ENCODE assay signal across 1 cellular context in genomic region chr7:147510913-147511312, GRCh38.
TF ChIP-seq lines count a peak whose summit lies in the region.

No MANE protein-coding gene starts in this region.

TF ChIP-seq in IMR-90, 13 proteins besides CTCF, POLR2A, EP300 and RAD21:
- TF ChIP-seq BHLHE40 (IDR thresholded peaks at IDR 0.05; ENCODE audit: low read depth, low read length) (no peak), MAZ (IDR thresholded peaks at IDR 0.05; ENCODE audit: borderline replicate concordance, low read depth, low read length) (no peak), FOS (IDR thresholded peaks at IDR 0.05; ENCODE audit: low read depth, low read length) (peak; percentile 47; the same call in 1 of the 2 replicates), MAFK (IDR thresholded peaks at IDR 0.05; ENCODE audit: low read depth, low read length) (peak; percentile 34; the same call in 1 of the 2 replicates)
